27 cellular contexts compared by ENCODE assay signal in genomic region chr3:22490747-22491146, GRCh38.
"Had no signal": no experiment of that assay in that cellular context is flagged by ENCODE, and none has a peak within 500 bp of the region (broad histone marks: within the 10 kb centered on the region; RNA-seq: fewer than 3 reads in every experiment).

No MANE protein-coding gene starts in this region.

- H3K27ac ChIP-seq: adrenal gland, ascending aorta, breast epithelium, cardiac muscle cell, coronary artery, dorsolateral prefrontal cortex, heart right ventricle had no signal

- H3K27me3 ChIP-seq: ascending aorta, breast epithelium, cardiac muscle cell, dorsolateral prefrontal cortex, heart right ventricle had no signal

- H3K4me1 ChIP-seq: adrenal gland, ascending aorta, breast epithelium, heart right ventricle had no signal

- H3K4me3 ChIP-seq: adrenal gland, ascending aorta, breast epithelium, cardiac muscle cell, coronary artery, dorsolateral prefrontal cortex, heart right ventricle had no signal

- ATAC-seq: activated T-cell treated with anti-CD3 and anti-CD28 coated beads, Interleukin-2, amount 50 U/mL, for 4 hours; activated T-helper 17 cell treated with anti-CD3 and anti-CD28 coated beads, Interleukin-2, amount 50 U/mL, for 72 hours; esophagus mucosa; heart right ventricle; WTC11 had no signal

- H3K36me3 ChIP-seq: adrenal gland, ascending aorta, breast epithelium, cardiac muscle cell, heart right ventricle had no signal

- DNase-seq: activated CD4-positive, alpha-beta memory T cell treated with anti-CD3 and anti-CD28 coated beads, Interleukin-2, amount 10 ng/mL, durations not matched to agents 7 days and 5 days; activated CD4-positive, alpha-beta T cell treated with anti-CD3 and anti-CD28 coated beads for 1 hour; activated CD4-positive, alpha-beta T cell treated with anti-CD3 and anti-CD28 coated beads for 4 hours; activated CD4-positive, alpha-beta T cell treated with anti-CD3 and anti-CD28 coated beads, Interleukin-2, amount 10 ng/mL, durations not matched to agents 7 days and 5 days; activated CD4-positive, alpha-beta T cell treated with anti-CD3 and anti-CD28 coated beads, Interleukin-2, amount 50 U/mL, for 4 hours; activated effector memory CD4-positive, alpha-beta T cell treated with Interleukin-2 at 50 U/mL for 16 hours; activated gamma-delta T cell treated with Interleukin-2 at 50 U/mL for 16 hours; activated naive CD4-positive, alpha-beta T cell treated with anti-CD3 and anti-CD28 coated beads, Interleukin-2, amount 50 U/mL, for 16 hours; activated naive CD4-positive, alpha-beta T cell treated with Interleukin-2 at 50 U/mL for 16 hours; activated T-cell treated with anti-CD3 and anti-CD28 coated beads, Interleukin-2, amount 50 U/mL, for 4 hours; adrenal gland; amygdala; central memory CD4-positive, alpha-beta T cell; cerebellar nuclear complex; dorsolateral prefrontal cortex; effector memory CD4-positive, alpha-beta T cell; endodermal cell; glutamatergic neuron; heart right ventricle; T-helper 2 cell had no signal

- H3K9me3 ChIP-seq: adrenal gland, ascending aorta, breast epithelium, heart right ventricle had no signal
